Comparison of ENCODE assay signal across 15 cellular contexts in genomic region chr18:69839497-69839896, GRCh38.
"Had no signal": no experiment of that assay in that cellular context is flagged by ENCODE, and none has a peak within 500 bp of the region (broad histone marks: within the 10 kb centered on the region; RNA-seq: fewer than 3 reads in every experiment).

No MANE protein-coding gene starts in this region.

- ATAC-seq: heart left ventricle, left lobe of liver, T-helper 17 cell had no signal

- H3K4me3 Mint-ChIP-seq: activated CD4-positive, alpha-beta memory T cell treated with anti-CD3 and anti-CD28 coated beads for 36 hours; activated naive CD8-positive, alpha-beta T cell treated with anti-CD3 and anti-CD28 coated beads, Interleukin-2, amount 50 U/mL, for 24 hours; naive thymus-derived CD4-positive, alpha-beta T cell; stimulated activated effector memory CD8-positive, alpha-beta T cell treated with anti-CD3 and anti-CD28 coated beads, Interleukin-12 subunit alpha, Interleukin-12 subunit beta, amount 100 ng/mL, for 72 hours; T-helper 17 cell had no signal

- H3K4me1 ChIP-seq: heart left ventricle, prostate gland, stomach, suprapubic skin, tibial nerve had no signal

- H3K27me3 Mint-ChIP-seq: activated CD4-positive, alpha-beta memory T cell treated with anti-CD3 and anti-CD28 coated beads for 36 hours; activated naive CD8-positive, alpha-beta T cell treated with anti-CD3 and anti-CD28 coated beads, Interleukin-2, amount 50 U/mL, for 24 hours; naive thymus-derived CD4-positive, alpha-beta T cell; T-helper 17 cell had no signal

- H3K27ac ChIP-seq: heart left ventricle, prostate gland, stomach, suprapubic skin, tibial nerve had no signal

- H3K4me3 ChIP-seq: heart left ventricle, prostate gland, stomach, suprapubic skin, tibial nerve had no signal

- H3K9me3 ChIP-seq: heart left ventricle, prostate gland, stomach, suprapubic skin, tibial nerve had no signal

- DNase-seq: activated effector memory CD4-positive, alpha-beta T cell treated with anti-CD3 and anti-CD28 coated beads, Interleukin-2, amount 50 U/mL, for 16 hours; activated naive CD4-positive, alpha-beta T cell treated with anti-CD3 and anti-CD28 coated beads, Interleukin-2, amount 50 U/mL, for 16 hours; naive thymus-derived CD4-positive, alpha-beta T cell; stomach; T-helper 17 cell had no signal

- H3K4me1 Mint-ChIP-seq: activated naive CD8-positive, alpha-beta T cell treated with anti-CD3 and anti-CD28 coated beads, Interleukin-2, amount 50 U/mL, for 24 hours; stimulated activated effector memory CD8-positive, alpha-beta T cell treated with anti-CD3 and anti-CD28 coated beads, Interleukin-12 subunit alpha, Interleukin-12 subunit beta, amount 100 ng/mL, for 72 hours had no signal

- H3K27ac Mint-ChIP-seq: activated CD4-positive, alpha-beta memory T cell treated with anti-CD3 and anti-CD28 coated beads for 36 hours; activated naive CD8-positive, alpha-beta T cell treated with anti-CD3 and anti-CD28 coated beads, Interleukin-2, amount 50 U/mL, for 24 hours; T-helper 17 cell had no signal

- FAIRE-seq: endometrium, urothelium cell line had no signal

- H3K9me3 Mint-ChIP-seq: activated CD4-positive, alpha-beta memory T cell treated with anti-CD3 and anti-CD28 coated beads for 36 hours; activated naive CD8-positive, alpha-beta T cell treated with anti-CD3 and anti-CD28 coated beads, Interleukin-2, amount 50 U/mL, for 24 hours; stimulated activated effector memory CD8-positive, alpha-beta T cell treated with anti-CD3 and anti-CD28 coated beads, Interleukin-12 subunit alpha, Interleukin-12 subunit beta, amount 100 ng/mL, for 72 hours had no signal

- H3K36me3 ChIP-seq: heart left ventricle, prostate gland, stomach, suprapubic skin had no signal

- H3K27me3 ChIP-seq: heart left ventricle, stomach, suprapubic skin, tibial nerve had no signal
